8 cellular contexts compared by ENCODE assay signal in genomic region chr10:72260588-72261322, GRCh38. TPM values are rescaled to one million over a fixed set of nuclear protein-coding genes. Genes with fewer than 3 reads are reported as not detected.
DNase-seq lines count a peak whose midpoint lies in the region; ATAC-seq and TF ChIP-seq lines count a peak whose summit lies in the region.

No MANE protein-coding gene starts in this region.

- CTCF ChIA-PET in AG04449 (lab: Yijun Ruan, JAX) = interaction anchor here (0.7 to 2.7 kb wide), 8 partner anchors 9 to 213 kb away, joined by 3 to 10 read pairs (median 4); partner anchors contain the start of gene DDIT4

- POLR2A ChIA-PET in AG04449 (lab: Yijun Ruan, JAX) = interaction anchor here (0.6 to 4.8 kb wide), 5 partner anchors 9 to 172 kb away, joined by 3 to 89 read pairs (median 4); partner anchors contain the start of gene DDIT4

- H3K27ac Mint-ChIP-seq in effector memory CD8-positive, alpha-beta T cell = peak overlapping the region; percentile 95 to 99

- H3K4me1 ChIP-seq in mesenchymal stem cell (ENCODE audit: control insufficient read depth, insufficient read depth, low read depth, low read length) = peaks cover 16% of the 10 kb centered on the region

- H2BK5ac ChIP-seq in mesenchymal stem cell (ENCODE audit: low read depth, low read length, poor library complexity, severe bottlenecking) = peak overlapping the region; percentile 94

- no peaks in the 10 kb centered on the region for H3K27me3 Mint-ChIP-seq in effector memory CD8-positive, alpha-beta T cell

- H4K8ac ChIP-seq in mesenchymal stem cell (ENCODE audit: low read length) = peak overlapping the region; percentile 100

- peak overlapping the region; percentile 100 for H2BK120ac ChIP-seq in mesenchymal stem cell (ENCODE audit: low read depth, low read length)

- peaks cover 47 to 50% of the 10 kb centered on the region in 2 donors for H3K4me1 Mint-ChIP-seq in effector memory CD8-positive, alpha-beta T cell (ENCODE audit: low read depth in 2 of 2)

- under 1% methylated on average over 27 of the region's 38 CpGs for WGBS in mesenchymal stem cell

- H2BK12ac ChIP-seq in mesenchymal stem cell (ENCODE audit: low read length in 2 of 2) = peak overlapping the region; percentile 100

- ATAC-seq in GM18907 (IDR thresholded peaks at IDR 0.05; ENCODE audit: unreplicated experiment) (peak; percentile 60), HG03135 (IDR thresholded peaks at IDR 0.05; ENCODE audit: unreplicated experiment) (peak; percentile 50)
- peak; percentile 78 for ATAC-seq in effector memory CD8-positive, alpha-beta T cell (replicated peaks)

- peaks cover 15% of the 10 kb centered on the region for H3K36me3 Mint-ChIP-seq in effector memory CD8-positive, alpha-beta T cell (ENCODE audit: insufficient read depth)

- peak overlapping the region; percentile 88 for H2AK5ac ChIP-seq in mesenchymal stem cell (ENCODE audit: low read length, severe bottlenecking)

- H3K18ac ChIP-seq in mesenchymal stem cell (ENCODE audit: low read depth in 1 of 2, low read length in 2 of 2) = peak overlapping the region; percentile 100

- H3K36me3 ChIP-seq in mesenchymal stem cell (ENCODE audit: control insufficient read depth in 1 of 2, insufficient read depth in 2 of 2, low read depth in 1 of 2, low read length in 2 of 2) = no peaks in the 10 kb centered on the region

- peak overlapping the region; percentile 88 for H3K9ac ChIP-seq in mesenchymal stem cell (ENCODE audit: low read length)

- no peaks in the 10 kb centered on the region for H3K9me3 Mint-ChIP-seq in effector memory CD8-positive, alpha-beta T cell

- peak overlapping the region; percentile 74 to 94 for H3K14ac ChIP-seq in mesenchymal stem cell (ENCODE audit: low read length in 2 of 2)

- no peaks in the 10 kb centered on the region for H3K9me3 ChIP-seq in mesenchymal stem cell (ENCODE audit: control insufficient read depth, low read length)

- H3K27ac ChIP-seq in mesenchymal stem cell (ENCODE audit: low read length, poor library complexity, severe bottlenecking) = peak overlapping the region; percentile 83

- H4K91ac ChIP-seq in mesenchymal stem cell (ENCODE audit: low read length) = peak overlapping the region; percentile 99

- no peaks in the 10 kb centered on the region for H3K27me3 ChIP-seq in mesenchymal stem cell (ENCODE audit: control insufficient read depth in 1 of 2, insufficient read depth in 1 of 2, low read length in 2 of 2)

- TF ChIP-seq CTCF in AG04449 (IDR thresholded peaks at IDR 0.05; ENCODE audit: insufficient read depth, low read length, missing control alignments) = peak; percentile 19

- H3K4me3 Mint-ChIP-seq in effector memory CD8-positive, alpha-beta T cell = peak overlapping the region; percentile 89 to 91

- DNase-seq in AG04449 (ENCODE audit: low read depth, low spot score) = no peak
- DNase-seq in NCI-H748 (lab: John Stamatoyannopoulos, UW; ENCODE audit: unreplicated experiment) = peak; percentile 94
- peak; percentile 67 to 69 for DNase-seq in activated CD8-positive, alpha-beta memory T cell treated with anti-CD3 and anti-CD28 coated beads for 1 hour (ENCODE audit: extremely low read depth in 1 of 2, low read depth in 1 of 2)
- DNase-seq in effector memory CD8-positive, alpha-beta T cell = peak; percentile 85 to 88 (median 86)
- DNase-seq in mesenchymal stem cell = peak; percentile 91
- peak; percentile 65 for DNase-seq in stimulated activated CD8-positive, alpha-beta memory T cell treated with anti-CD3 and anti-CD28 coated beads, Interleukin-15, amount 100 ng/mL, for 24 hours (ENCODE audit: low read depth)

- peak overlapping the region; percentile 52 for H3K4me3 ChIP-seq in AG04449 (ENCODE audit: low read depth, low read length)
- peak overlapping the region; percentile 77 to 82 for H3K4me3 ChIP-seq in mesenchymal stem cell (ENCODE audit: insufficient read depth in 1 of 2, low read depth in 1 of 2, low read length in 2 of 2)

- peak overlapping the region in 1 of 2 experiments; percentile 92 for H3K23ac ChIP-seq in mesenchymal stem cell (ENCODE audit: low read length in 2 of 2)

- H3K79me1 ChIP-seq in mesenchymal stem cell (replicated peaks; ENCODE audit: low read length, poor library complexity, severe bottlenecking) = no peaks in the 10 kb centered on the region

- peak overlapping the region; percentile 99 for H3K4me2 ChIP-seq in mesenchymal stem cell (ENCODE audit: low read length, poor library complexity, severe bottlenecking)

- peak overlapping the region; percentile 94 for H2BK15ac ChIP-seq in mesenchymal stem cell (ENCODE audit: low read depth, poor library complexity, severe bottlenecking)

- H2AFZ ChIP-seq in mesenchymal stem cell (ENCODE audit: low read depth, low read length) = peak overlapping the region; percentile 30

- peak overlapping the region; percentile 98 to 99 for H3K4ac ChIP-seq in mesenchymal stem cell (ENCODE audit: low read depth in 1 of 2, low read length in 2 of 2)

RNA-seq across cellular contexts. Expression of gene DDIT4, which starts 13.0 kb away (rescaled TPM):
- polyA plus RNA-seq in mesenchymal stem cell (2013, experiment 1 of 2) = 109 TPM
- 107 TPM for polyA plus RNA-seq in mesenchymal stem cell (2013, experiment 2 of 2)

RNA-seq across cellular contexts. Expression of gene ASCC1, which starts 44.7 kb away (rescaled TPM):
- 36.0 TPM for polyA plus RNA-seq in mesenchymal stem cell (2013, experiment 1 of 2)
- 36.1 TPM for polyA plus RNA-seq in mesenchymal stem cell (2013, experiment 2 of 2)

RNA-seq across cellular contexts. Expression of gene ANAPC16, which starts 44.9 kb away (rescaled TPM):
- polyA plus RNA-seq in mesenchymal stem cell (2013, experiment 1 of 2) = 63.6 TPM
- 65.1 TPM for polyA plus RNA-seq in mesenchymal stem cell (2013, experiment 2 of 2)
